In the genomic region with DNA sequence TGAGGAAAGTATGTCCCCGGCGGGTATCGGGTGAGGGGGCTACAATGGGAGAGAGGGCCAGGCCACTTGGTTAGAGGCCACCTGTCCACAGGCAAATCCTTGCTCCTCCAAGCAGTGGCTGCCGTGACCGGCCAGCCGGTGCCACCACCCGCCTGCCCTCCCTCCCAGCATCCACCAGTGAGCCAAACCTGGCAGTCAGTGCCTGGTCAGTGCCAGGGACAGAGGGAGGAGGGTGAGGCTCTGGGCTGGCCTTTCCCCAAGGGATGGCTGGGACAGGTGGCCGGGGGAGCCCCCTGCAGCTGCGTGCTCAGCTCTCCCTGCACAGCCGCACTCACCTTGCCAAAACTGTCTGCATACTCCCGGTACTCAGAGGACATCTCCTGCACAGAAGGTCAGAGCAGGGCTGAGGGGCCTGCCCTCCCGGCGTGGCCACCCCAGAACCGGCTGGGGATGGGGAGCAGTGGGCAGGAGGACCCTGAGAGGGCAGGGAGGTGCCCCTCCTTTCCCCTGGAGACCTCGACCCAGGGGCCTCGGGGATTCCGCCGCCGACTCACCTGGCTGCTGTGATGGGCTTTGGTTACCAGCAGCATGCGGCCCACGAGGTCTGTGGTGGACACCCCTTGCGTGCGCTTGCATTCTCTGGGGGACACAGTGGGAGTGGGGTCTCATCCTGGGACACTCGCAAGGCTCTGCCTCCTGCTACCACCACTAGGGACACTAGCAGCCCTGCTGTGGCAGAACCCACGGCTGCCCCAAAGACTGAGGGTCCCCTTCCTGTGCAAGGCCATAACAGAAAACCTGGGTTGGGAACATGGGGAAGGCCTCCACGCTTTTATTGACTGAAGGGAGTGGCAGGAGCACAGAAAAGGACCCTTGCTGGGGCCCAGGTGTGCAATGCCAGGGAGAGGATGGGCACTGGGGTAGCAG, we compare ENCODE assay signal across 1 cellular context.
TF ChIP-seq lines count a peak whose summit lies in the region.

No MANE protein-coding gene starts in this region.

TF ChIP-seq in HepG2, 621 proteins besides CTCF, POLR2A, EP300 and RAD21 (continues in another document):
- TF ChIP-seq PRMT3 (CRISPR knock-in tag; IDR thresholded peaks at IDR 0.05; ENCODE audit: borderline replicate concordance, low read depth) (0 out of 2 replicates have a peak, but pooled peaks have one; percentile 26), ZNF441 (CRISPR knock-in tag; IDR thresholded peaks at IDR 0.05; ENCODE audit: borderline replicate concordance) (no peak), ZNF709 (CRISPR knock-in tag; IDR thresholded peaks at IDR 0.05) (no peak), ZNF354B (CRISPR knock-in tag; IDR thresholded peaks at IDR 0.05) (no peak), ZNF274 (CRISPR knock-in tag; IDR thresholded peaks at IDR 0.05) (no peak), ADNP (CRISPR knock-in tag; IDR thresholded peaks at IDR 0.05) (0 out of 2 replicates have a peak, but pooled peaks have one; percentile 25), ZNF335 (CRISPR knock-in tag; IDR thresholded peaks at IDR 0.05) (no peak), KLF15 (CRISPR knock-in tag; IDR thresholded peaks at IDR 0.05; ENCODE audit: borderline replicate concordance) (0 out of 2 replicates have a peak, but pooled peaks have one; percentile 48), EED (CRISPR knock-in tag; IDR thresholded peaks at IDR 0.05) (0 out of 2 replicates have a peak, but pooled peaks have one; percentile 74), KDM2A (CRISPR knock-in tag; IDR thresholded peaks at IDR 0.05; ENCODE audit: borderline replicate concordance, low read depth) (0 out of 2 replicates have a peak, but pooled peaks have one; percentile 9), ELF1 (CRISPR knock-in tag; IDR thresholded peaks at IDR 0.05) (no peak), ZFY (CRISPR knock-in tag; IDR thresholded peaks at IDR 0.05) (0 out of 2 replicates have a peak, but pooled peaks have one; percentile 24), PLRG1 (conservative IDR thresholded peaks at IDR 0.05) (no peak), ZNF772 (CRISPR knock-in tag; IDR thresholded peaks at IDR 0.05) (0 out of 2 replicates have a peak, but pooled peaks have one; percentile 26), ZNF747 (CRISPR knock-in tag; IDR thresholded peaks at IDR 0.05; ENCODE audit: borderline replicate concordance) (peak; percentile 39; the same call in 1 of the 2 replicates), ZSCAN21 (CRISPR knock-in tag; IDR thresholded peaks at IDR 0.05; ENCODE audit: borderline replicate concordance) (0 out of 2 replicates have a peak, but pooled peaks have one; percentile 34), ZNF724P (CRISPR knock-in tag; IDR thresholded peaks at IDR 0.05; ENCODE audit: borderline replicate concordance) (0 out of 2 replicates have a peak, but pooled peaks have one; percentile 21)
- TF ChIP-seq, protein P1, sequence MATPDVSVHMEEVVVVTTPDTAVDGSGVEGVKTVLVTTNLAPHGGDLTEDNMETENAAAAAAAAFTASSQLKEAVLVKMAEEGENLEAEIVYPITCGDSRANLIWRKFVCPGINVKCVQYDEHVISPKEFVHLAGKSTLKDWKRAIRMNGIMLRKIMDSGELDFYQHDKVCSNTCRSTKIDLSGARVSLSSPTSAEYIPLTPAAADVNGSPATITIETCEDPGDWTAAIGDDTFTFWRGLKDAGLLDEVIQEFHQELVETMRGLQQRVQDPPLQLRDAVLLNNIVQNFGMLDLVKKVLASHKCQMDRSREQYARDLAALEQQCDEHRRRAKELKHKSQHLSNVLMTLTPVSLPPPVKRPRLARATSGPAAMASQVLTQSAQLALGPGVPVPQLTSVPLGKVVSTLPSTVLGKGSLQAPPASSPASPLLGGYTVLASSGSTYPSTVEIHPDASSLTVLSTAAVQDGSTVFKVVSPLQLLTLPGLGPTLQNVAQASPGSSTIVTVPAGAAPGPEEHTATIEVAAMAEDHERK (CRISPR knock-in tag; IDR thresholded peaks at IDR 0.05; ENCODE audit: low read depth), result no peak
- TF ChIP-seq, protein P2, sequence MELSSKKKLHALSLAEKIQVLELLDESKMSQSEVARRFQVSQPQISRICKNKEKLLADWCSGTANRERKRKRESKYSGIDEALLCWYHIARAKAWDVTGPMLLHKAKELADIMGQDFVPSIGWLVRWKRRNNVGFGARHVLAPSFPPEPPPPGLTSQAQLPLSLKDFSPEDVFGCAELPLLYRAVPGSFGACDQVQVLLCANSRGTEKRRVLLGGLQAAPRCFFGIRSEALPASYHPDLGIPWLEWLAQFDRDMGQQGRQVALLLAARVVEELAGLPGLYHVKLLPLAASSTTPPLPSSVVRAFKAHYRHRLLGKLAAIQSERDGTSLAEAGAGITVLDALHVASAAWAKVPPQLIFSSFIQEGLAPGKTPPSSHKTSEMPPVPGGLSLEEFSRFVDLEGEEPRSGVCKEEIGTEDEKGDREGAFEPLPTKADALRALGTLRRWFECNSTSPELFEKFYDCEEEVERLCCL (CRISPR knock-in tag; IDR thresholded peaks at IDR 0.05; ENCODE audit: borderline replicate concordance), result no peak
- TF ChIP-seq, protein P3, sequence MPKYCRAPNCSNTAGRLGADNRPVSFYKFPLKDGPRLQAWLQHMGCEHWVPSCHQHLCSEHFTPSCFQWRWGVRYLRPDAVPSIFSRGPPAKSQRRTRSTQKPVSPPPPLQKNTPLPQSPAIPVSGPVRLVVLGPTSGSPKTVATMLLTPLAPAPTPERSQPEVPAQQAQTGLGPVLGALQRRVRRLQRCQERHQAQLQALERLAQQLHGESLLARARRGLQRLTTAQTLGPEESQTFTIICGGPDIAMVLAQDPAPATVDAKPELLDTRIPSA (CRISPR knock-in tag; IDR thresholded peaks at IDR 0.05; ENCODE audit: borderline replicate concordance), result no peak
- TF ChIP-seq, protein P4, sequence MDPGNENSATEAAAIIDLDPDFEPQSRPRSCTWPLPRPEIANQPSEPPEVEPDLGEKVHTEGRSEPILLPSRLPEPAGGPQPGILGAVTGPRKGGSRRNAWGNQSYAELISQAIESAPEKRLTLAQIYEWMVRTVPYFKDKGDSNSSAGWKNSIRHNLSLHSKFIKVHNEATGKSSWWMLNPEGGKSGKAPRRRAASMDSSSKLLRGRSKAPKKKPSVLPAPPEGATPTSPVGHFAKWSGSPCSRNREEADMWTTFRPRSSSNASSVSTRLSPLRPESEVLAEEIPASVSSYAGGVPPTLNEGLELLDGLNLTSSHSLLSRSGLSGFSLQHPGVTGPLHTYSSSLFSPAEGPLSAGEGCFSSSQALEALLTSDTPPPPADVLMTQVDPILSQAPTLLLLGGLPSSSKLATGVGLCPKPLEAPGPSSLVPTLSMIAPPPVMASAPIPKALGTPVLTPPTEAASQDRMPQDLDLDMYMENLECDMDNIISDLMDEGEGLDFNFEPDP (CRISPR knock-in tag; conservative IDR thresholded peaks at IDR 0.05), result 0 out of 2 replicates have a peak, but pooled peaks have one; percentile 58
- TF ChIP-seq, protein P5, sequence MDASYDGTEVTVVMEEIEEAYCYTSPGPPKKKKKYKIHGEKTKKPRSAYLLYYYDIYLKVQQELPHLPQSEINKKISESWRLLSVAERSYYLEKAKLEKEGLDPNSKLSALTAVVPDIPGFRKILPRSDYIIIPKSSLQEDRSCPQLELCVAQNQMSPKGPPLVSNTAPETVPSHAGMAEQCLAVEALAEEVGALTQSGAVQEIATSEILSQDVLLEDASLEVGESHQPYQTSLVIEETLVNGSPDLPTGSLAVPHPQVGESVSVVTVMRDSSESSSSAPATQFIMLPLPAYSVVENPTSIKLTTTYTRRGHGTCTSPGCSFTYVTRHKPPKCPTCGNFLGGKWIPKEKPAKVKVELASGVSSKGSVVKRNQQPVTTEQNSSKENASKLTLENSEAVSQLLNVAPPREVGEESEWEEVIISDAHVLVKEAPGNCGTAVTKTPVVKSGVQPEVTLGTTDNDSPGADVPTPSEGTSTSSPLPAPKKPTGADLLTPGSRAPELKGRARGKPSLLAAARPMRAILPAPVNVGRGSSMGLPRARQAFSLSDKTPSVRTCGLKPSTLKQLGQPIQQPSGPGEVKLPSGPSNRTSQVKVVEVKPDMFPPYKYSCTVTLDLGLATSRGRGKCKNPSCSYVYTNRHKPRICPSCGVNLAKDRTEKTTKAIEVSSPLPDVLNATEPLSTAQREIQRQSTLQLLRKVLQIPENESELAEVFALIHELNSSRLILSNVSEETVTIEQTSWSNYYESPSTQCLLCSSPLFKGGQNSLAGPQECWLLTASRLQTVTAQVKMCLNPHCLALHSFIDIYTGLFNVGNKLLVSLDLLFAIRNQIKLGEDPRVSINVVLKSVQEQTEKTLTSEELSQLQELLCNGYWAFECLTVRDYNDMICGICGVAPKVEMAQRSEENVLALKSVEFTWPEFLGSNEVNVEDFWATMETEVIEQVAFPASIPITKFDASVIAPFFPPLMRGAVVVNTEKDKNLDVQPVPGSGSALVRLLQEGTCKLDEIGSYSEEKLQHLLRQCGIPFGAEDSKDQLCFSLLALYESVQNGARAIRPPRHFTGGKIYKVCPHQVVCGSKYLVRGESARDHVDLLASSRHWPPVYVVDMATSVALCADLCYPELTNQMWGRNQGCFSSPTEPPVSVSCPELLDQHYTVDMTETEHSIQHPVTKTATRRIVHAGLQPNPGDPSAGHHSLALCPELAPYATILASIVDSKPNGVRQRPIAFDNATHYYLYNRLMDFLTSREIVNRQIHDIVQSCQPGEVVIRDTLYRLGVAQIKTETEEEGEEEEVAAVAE (CRISPR knock-in tag; IDR thresholded peaks at IDR 0.05; ENCODE audit: borderline replicate concordance), result no peak
- TF ChIP-seq, protein P6, sequence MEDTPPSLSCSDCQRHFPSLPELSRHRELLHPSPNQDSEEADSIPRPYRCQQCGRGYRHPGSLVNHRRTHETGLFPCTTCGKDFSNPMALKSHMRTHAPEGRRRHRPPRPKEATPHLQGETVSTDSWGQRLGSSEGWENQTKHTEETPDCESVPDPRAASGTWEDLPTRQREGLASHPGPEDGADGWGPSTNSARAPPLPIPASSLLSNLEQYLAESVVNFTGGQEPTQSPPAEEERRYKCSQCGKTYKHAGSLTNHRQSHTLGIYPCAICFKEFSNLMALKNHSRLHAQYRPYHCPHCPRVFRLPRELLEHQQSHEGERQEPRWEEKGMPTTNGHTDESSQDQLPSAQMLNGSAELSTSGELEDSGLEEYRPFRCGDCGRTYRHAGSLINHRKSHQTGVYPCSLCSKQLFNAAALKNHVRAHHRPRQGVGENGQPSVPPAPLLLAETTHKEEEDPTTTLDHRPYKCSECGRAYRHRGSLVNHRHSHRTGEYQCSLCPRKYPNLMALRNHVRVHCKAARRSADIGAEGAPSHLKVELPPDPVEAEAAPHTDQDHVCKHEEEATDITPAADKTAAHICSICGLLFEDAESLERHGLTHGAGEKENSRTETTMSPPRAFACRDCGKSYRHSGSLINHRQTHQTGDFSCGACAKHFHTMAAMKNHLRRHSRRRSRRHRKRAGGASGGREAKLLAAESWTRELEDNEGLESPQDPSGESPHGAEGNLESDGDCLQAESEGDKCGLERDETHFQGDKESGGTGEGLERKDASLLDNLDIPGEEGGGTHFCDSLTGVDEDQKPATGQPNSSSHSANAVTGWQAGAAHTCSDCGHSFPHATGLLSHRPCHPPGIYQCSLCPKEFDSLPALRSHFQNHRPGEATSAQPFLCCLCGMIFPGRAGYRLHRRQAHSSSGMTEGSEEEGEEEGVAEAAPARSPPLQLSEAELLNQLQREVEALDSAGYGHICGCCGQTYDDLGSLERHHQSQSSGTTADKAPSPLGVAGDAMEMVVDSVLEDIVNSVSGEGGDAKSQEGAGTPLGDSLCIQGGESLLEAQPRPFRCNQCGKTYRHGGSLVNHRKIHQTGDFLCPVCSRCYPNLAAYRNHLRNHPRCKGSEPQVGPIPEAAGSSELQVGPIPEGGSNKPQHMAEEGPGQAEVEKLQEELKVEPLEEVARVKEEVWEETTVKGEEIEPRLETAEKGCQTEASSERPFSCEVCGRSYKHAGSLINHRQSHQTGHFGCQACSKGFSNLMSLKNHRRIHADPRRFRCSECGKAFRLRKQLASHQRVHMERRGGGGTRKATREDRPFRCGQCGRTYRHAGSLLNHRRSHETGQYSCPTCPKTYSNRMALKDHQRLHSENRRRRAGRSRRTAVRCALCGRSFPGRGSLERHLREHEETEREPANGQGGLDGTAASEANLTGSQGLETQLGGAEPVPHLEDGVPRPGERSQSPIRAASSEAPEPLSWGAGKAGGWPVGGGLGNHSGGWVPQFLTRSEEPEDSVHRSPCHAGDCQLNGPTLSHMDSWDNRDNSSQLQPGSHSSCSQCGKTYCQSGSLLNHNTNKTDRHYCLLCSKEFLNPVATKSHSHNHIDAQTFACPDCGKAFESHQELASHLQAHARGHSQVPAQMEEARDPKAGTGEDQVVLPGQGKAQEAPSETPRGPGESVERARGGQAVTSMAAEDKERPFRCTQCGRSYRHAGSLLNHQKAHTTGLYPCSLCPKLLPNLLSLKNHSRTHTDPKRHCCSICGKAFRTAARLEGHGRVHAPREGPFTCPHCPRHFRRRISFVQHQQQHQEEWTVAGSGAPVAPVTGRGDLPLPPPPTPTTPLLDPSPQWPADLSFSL (CRISPR knock-in tag; IDR thresholded peaks at IDR 0.05), result 0 out of 2 replicates have a peak, but pooled peaks have one; percentile 33
- TF ChIP-seq, protein P7, sequence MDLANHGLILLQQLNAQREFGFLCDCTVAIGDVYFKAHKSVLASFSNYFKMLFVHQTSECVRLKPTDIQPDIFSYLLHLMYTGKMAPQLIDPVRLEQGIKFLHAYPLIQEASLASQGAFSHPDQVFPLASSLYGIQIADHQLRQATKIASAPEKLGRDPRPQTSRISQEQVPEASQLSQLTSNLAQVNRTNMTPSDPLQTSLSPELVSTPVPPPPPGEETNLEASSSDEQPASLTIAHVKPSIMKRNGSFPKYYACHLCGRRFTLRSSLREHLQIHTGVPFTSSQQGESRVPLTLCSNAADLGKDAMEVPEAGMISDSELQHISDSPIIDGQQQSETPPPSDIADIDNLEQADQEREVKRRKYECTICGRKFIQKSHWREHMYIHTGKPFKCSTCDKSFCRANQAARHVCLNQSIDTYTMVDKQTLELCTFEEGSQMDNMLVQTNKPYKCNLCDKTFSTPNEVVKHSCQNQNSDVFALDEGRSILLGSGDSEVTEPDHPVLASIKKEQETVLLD (CRISPR knock-in tag; IDR thresholded peaks at IDR 0.05; ENCODE audit: low read depth), result no peak
- TF ChIP-seq, protein P8, sequence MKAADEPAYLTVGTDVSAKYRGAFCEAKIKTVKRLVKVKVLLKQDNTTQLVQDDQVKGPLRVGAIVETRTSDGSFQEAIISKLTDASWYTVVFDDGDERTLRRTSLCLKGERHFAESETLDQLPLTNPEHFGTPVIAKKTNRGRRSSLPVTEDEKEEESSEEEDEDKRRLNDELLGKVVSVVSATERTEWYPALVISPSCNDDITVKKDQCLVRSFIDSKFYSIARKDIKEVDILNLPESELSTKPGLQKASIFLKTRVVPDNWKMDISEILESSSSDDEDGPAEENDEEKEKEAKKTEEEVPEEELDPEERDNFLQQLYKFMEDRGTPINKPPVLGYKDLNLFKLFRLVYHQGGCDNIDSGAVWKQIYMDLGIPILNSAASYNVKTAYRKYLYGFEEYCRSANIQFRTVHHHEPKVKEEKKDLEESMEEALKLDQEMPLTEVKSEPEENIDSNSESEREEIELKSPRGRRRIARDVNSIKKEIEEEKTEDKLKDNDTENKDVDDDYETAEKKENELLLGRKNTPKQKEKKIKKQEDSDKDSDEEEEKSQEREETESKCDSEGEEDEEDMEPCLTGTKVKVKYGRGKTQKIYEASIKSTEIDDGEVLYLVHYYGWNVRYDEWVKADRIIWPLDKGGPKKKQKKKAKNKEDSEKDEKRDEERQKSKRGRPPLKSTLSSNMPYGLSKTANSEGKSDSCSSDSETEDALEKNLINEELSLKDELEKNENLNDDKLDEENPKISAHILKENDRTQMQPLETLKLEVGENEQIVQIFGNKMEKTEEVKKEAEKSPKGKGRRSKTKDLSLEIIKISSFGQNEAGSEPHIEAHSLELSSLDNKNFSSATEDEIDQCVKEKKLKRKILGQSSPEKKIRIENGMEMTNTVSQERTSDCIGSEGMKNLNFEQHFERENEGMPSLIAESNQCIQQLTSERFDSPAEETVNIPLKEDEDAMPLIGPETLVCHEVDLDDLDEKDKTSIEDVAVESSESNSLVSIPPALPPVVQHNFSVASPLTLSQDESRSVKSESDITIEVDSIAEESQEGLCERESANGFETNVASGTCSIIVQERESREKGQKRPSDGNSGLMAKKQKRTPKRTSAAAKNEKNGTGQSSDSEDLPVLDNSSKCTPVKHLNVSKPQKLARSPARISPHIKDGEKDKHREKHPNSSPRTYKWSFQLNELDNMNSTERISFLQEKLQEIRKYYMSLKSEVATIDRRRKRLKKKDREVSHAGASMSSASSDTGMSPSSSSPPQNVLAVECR (CRISPR knock-in tag; IDR thresholded peaks at IDR 0.05; ENCODE audit: borderline replicate concordance), result 0 out of 2 replicates have a peak, but pooled peaks have one; percentile 8
